ENCODE assay signal across 17 cellular contexts in genomic region chr10:131176907-131177306, GRCh38.
A peak's percentile ranks its signal among the peaks of the same experiment; 100 is the strongest.
DNase-seq lines count a peak whose midpoint lies in the region; ATAC-seq, FAIRE-seq and TF ChIP-seq lines count a peak whose summit lies in the region.
"Had no signal": no experiment of that assay in that cellular context is flagged by ENCODE, and none has a peak within 500 bp of the region (broad histone marks: within the 10 kb centered on the region; RNA-seq: fewer than 3 reads in every experiment).

No MANE protein-coding gene starts in this region.

- H3T11ph ChIP-seq in H9 (ENCODE audit: low read length): no peak overlapping the region

- H3K36me3 Mint-ChIP-seq in H9 (ENCODE audit: insufficient read depth in 1 of 3, low read depth in 3 of 3) (no peaks in the 10 kb centered on the region), astrocyte (ENCODE audit: low read depth, unreplicated experiment) (no peaks in the 10 kb centered on the region), progenitor cell of endocrine pancreas (ENCODE audit: insufficient read depth) (no peaks in the 10 kb centered on the region)

- H3K9me3 Mint-ChIP-seq in H9: peaks cover 0 to 2% of the 10 kb centered on the region in 2 experiments; a peak in 1 of 5 replicates
- peaks cover 4% of the 10 kb centered on the region for H3K9me3 Mint-ChIP-seq in astrocyte (ENCODE audit: unreplicated experiment)
- no peaks in the 10 kb centered on the region for H3K9me3 Mint-ChIP-seq in progenitor cell of endocrine pancreas (ENCODE audit: low read depth)
- H3K9me3 Mint-ChIP-seq: CD4-positive, alpha-beta T cell had no signal

- H3K9ac ChIP-seq in H9 (ENCODE audit: extremely low read depth, insufficient read length, low read length) (no peak overlapping the region), astrocyte (ENCODE audit: low read length) (no peak overlapping the region)
- H3K9ac ChIP-seq: GM23248 had no signal

- no peaks in the 10 kb centered on the region for H3K23me2 ChIP-seq in H9 (ENCODE audit: insufficient read length, low read depth, low read length, poor library complexity, severe bottlenecking)

- no peak for TF ChIP-seq CTCF in H9 (conservative IDR thresholded peaks at IDR 0.05)
- no peak for TF ChIP-seq CTCF in astrocyte (IDR thresholded peaks at IDR 0.05; ENCODE audit: insufficient read depth, low read depth, low read length)
- TF ChIP-seq CTCF in progenitor cell of endocrine pancreas (IDR thresholded peaks at IDR 0.05; ENCODE audit: unreplicated experiment): no peak

- H3K27me3 Mint-ChIP-seq in H9 (ENCODE audit: low read depth): no peaks in the 10 kb centered on the region
- H3K27me3 Mint-ChIP-seq in astrocyte (ENCODE audit: low read depth, unreplicated experiment): peaks cover 3% of the 10 kb centered on the region
- peaks cover 7% of the 10 kb centered on the region for H3K27me3 Mint-ChIP-seq in progenitor cell of endocrine pancreas
- H3K27me3 Mint-ChIP-seq: CD4-positive, alpha-beta T cell had no signal

- H3K27me3 ChIP-seq in H9 (ENCODE audit: insufficient read depth, low read length): no peaks in the 10 kb centered on the region
- H3K27me3 ChIP-seq in astrocyte (ENCODE audit: insufficient read depth, low read length): no peaks in the 10 kb centered on the region
- H3K27me3 ChIP-seq: BE2C had no signal

- WGBS in H9 (ENCODE audit: extremely low coverage, insufficient read length, low lambda C conversion rate): no CpG with 5 or more reads among the region's 8 CpGs

- peaks cover 3 to 17% of the 10 kb centered on the region in 2 experiments for H3K4me1 Mint-ChIP-seq in H9
- H3K4me1 Mint-ChIP-seq in astrocyte (ENCODE audit: low read depth, unreplicated experiment): no peaks in the 10 kb centered on the region
- no peaks in the 10 kb centered on the region for H3K4me1 Mint-ChIP-seq in progenitor cell of endocrine pancreas (ENCODE audit: low read depth)

- no peak overlapping the region for H2AFZ ChIP-seq in H9 (ENCODE audit: low read length)
- H2AFZ ChIP-seq in astrocyte (ENCODE audit: low read depth, low read length): no peak overlapping the region
- H2AFZ ChIP-seq: GM23248 had no signal

- H3K36me3 ChIP-seq in astrocyte (ENCODE audit: insufficient read depth, low read length): no peaks in the 10 kb centered on the region
- H3K36me3 ChIP-seq: BE2C had no signal

- no peak overlapping the region for H2BK20ac ChIP-seq in H9 (ENCODE audit: low read depth, low read length, poor library complexity, severe bottlenecking)

- H3K9me3 ChIP-seq in H9 (ENCODE audit: control insufficient read depth, low read depth, low read length) (no peaks in the 10 kb centered on the region), astrocyte (ENCODE audit: insufficient read depth, low read depth, low read length) (peaks cover 21% of the 10 kb centered on the region)
- H3K9me3 ChIP-seq: BE2C had no signal

- no peak overlapping the region for H3K4me2 ChIP-seq in H9 (ENCODE audit: insufficient read depth, insufficient read length, low read length)
- H3K4me2 ChIP-seq in astrocyte (ENCODE audit: low read length): no peak overlapping the region

- H3K4ac ChIP-seq in H9 (ENCODE audit: low read depth, low read length): no peak overlapping the region

- H3K18ac ChIP-seq in H9 (ENCODE audit: insufficient read length, low read depth, low read length): no peak overlapping the region

- no peak overlapping the region for H3K56ac ChIP-seq in H9 (ENCODE audit: insufficient read length, low read depth, low read length)

- H2BK12ac ChIP-seq in H9 (ENCODE audit: insufficient read length, low read depth, low read length): no peak overlapping the region

- peak; percentile 20 for DNase-seq in H9
- DNase-seq in astrocyte (ENCODE audit: low read depth): peak; percentile 0
- DNase-seq in islet precursor cell: peak; percentile 20
- peak; percentile 1 for DNase-seq in progenitor cell of endocrine pancreas (ENCODE audit: low spot score, unreplicated experiment)
- DNase-seq in HUDEP-2 (lab: John Stamatoyannopoulos, UW; ENCODE audit: unreplicated experiment in 76 of 76): no peak
- DNase-seq: BE2C, DMS153, DMS79, GDM1, GM23248 had no signal

- no peaks in the 10 kb centered on the region for H3K4me1 ChIP-seq in H9 (ENCODE audit: insufficient read depth, low read length)
- H3K4me1 ChIP-seq in astrocyte (ENCODE audit: insufficient read depth, low read length): no peaks in the 10 kb centered on the region
- H3K4me1 ChIP-seq: BE2C had no signal

- H3K14ac ChIP-seq in H9 (ENCODE audit: insufficient read depth, low read length): no peak overlapping the region

- no peak overlapping the region for H2BK5ac ChIP-seq in H9 (ENCODE audit: insufficient read length, low read length)

- no peak overlapping the region for H4K5ac ChIP-seq in H9 (ENCODE audit: insufficient read length, low read depth, low read length)

- no peaks in the 10 kb centered on the region for H3K79me1 ChIP-seq in H9 (ENCODE audit: insufficient read depth, low read depth, low read length, poor library complexity, severe bottlenecking)

- no peak overlapping the region for H2BK120ac ChIP-seq in H9 (ENCODE audit: low read depth, low read length, poor library complexity, severe bottlenecking)

- no peak overlapping the region for H3K4me3 ChIP-seq in astrocyte (ENCODE audit: insufficient read depth, low read depth, low read length)
- H3K4me3 ChIP-seq: GM23248, K562 had no signal

- no peak overlapping the region for H2BK15ac ChIP-seq in H9 (ENCODE audit: low read depth, low read length)

- H4K20me1 ChIP-seq in H9 (ENCODE audit: control insufficient read depth, insufficient read depth, insufficient read length) (peaks cover 1% of the 10 kb centered on the region), astrocyte (ENCODE audit: insufficient read depth, low read length) (no peaks in the 10 kb centered on the region)

- no peak overlapping the region for H4K8ac ChIP-seq in H9 (replicated peaks; ENCODE audit: insufficient read length, low read depth, low read length)

- H3K27ac Mint-ChIP-seq in H9: no peak overlapping the region
- H3K27ac Mint-ChIP-seq in astrocyte (ENCODE audit: unreplicated experiment): no peak overlapping the region
- H3K27ac Mint-ChIP-seq in progenitor cell of endocrine pancreas: no peak overlapping the region
- H3K27ac Mint-ChIP-seq: CD4-positive, alpha-beta T cell had no signal

- no peaks in the 10 kb centered on the region for H3K79me2 ChIP-seq in H9 (ENCODE audit: insufficient read depth, low read length)
- H3K79me2 ChIP-seq in astrocyte (ENCODE audit: insufficient read depth, low read length): no peaks in the 10 kb centered on the region

- no peak for FAIRE-seq in astrocyte (lab: Jason Lieb, UNC)
- FAIRE-seq: H54 had no signal

- no peak overlapping the region for H4K91ac ChIP-seq in H9 (ENCODE audit: insufficient read length, low read depth, low read length)

- no peak overlapping the region for H2AK5ac ChIP-seq in H9 (ENCODE audit: insufficient read length, low read length)

- H3K4me3 Mint-ChIP-seq in H9 (no peak overlapping the region), astrocyte (ENCODE audit: unreplicated experiment) (no peak overlapping the region), progenitor cell of endocrine pancreas (ENCODE audit: low read depth) (no peak overlapping the region)
- H3K4me3 Mint-ChIP-seq: CD4-positive, alpha-beta T cell had no signal

- H3K23ac ChIP-seq in H9 (ENCODE audit: insufficient read length, low read depth, low read length): no peak overlapping the region

- H3K27ac ChIP-seq in H9 (ENCODE audit: insufficient read length, low read depth, low read length): no peak overlapping the region
- H3K27ac ChIP-seq in astrocyte (ENCODE audit: low read depth, low read length): no peak overlapping the region
- H3K27ac ChIP-seq: C4-2B, GM23248 had no signal

- ATAC-seq in HG02840 (IDR thresholded peaks at IDR 0.05; ENCODE audit: low FRiP score, unreplicated experiment) (no peak), GM21786 (IDR thresholded peaks at IDR 0.05; ENCODE audit: unreplicated experiment) (no peak)
- ATAC-seq: HCT116, K562 had no signal

Comparison
In these comparisons a context has a peak if more than half of its experiments do, and no peak if none do; other contexts are left out.
1. DNase-seq: peak in H9 (single experiment), astrocyte (single experiment), islet precursor cell (single experiment) and progenitor cell of endocrine pancreas (single experiment); none in HUDEP-2 (0 of 76).